In genomic region chrX:151702741-151703352, GRCh38 we compare ENCODE assay signal across 24 cellular contexts. TPM values are rescaled to one million over a fixed set of nuclear protein-coding genes. Genes with fewer than 3 reads are reported as not detected.
"Had no signal": no experiment of that assay in that cellular context is flagged by ENCODE, and none has a peak within 500 bp of the region (broad histone marks: within the 10 kb centered on the region; RNA-seq: fewer than 3 reads in every experiment).

No MANE protein-coding gene starts in this region.

- H3K4me1 ChIP-seq: ascending aorta had no signal

- H3K9me3 Mint-ChIP-seq: activated B cell treated with CpG ODN at 0.5 μM for 24 hours; activated CD4-positive, alpha-beta T cell treated with anti-CD3 and anti-CD28 coated beads, Interleukin-2, amount 10 ng/mL, durations not matched to agents 24 days and 14 days; activated naive CD4-positive, alpha-beta T cell treated with anti-CD3 and anti-CD28 coated beads, Interleukin-2, amount 50 U/mL, for 72 hours; activated naive CD8-positive, alpha-beta T cell treated with anti-CD3 and anti-CD28 coated beads, Interleukin-2, amount 50 U/mL, for 24 hours; activated T-cell treated with anti-CD3 and anti-CD28 coated beads, Interleukin-2, amount 50 U/mL, for 24 hours; T-cell had no signal

- DNase-seq: activated B cell treated with CpG ODN at 0.5 μM for 24 hours; activated CD4-positive, alpha-beta T cell treated with anti-CD3 and anti-CD28 coated beads for 1 hour; activated CD4-positive, alpha-beta T cell treated with anti-CD3 and anti-CD28 coated beads, Interleukin-2, amount 10 ng/mL, durations not matched to agents 24 days and 14 days; activated CD4-positive, alpha-beta T cell treated with anti-CD3 and anti-CD28 coated beads, Interleukin-2, amount 50 U/mL, for 48 hours; activated CD8-positive, alpha-beta memory T cell treated with anti-CD3 and anti-CD28 coated beads, Interleukin-2, amount 10 ng/mL, durations not matched to agents 7 days and 5 days; activated effector memory CD4-positive, alpha-beta T cell treated with anti-CD3 and anti-CD28 coated beads, Interleukin-2, amount 50 U/mL, for 16 hours; activated naive CD4-positive, alpha-beta T cell treated with Interleukin-2 at 50 U/mL for 16 hours; activated naive CD8-positive, alpha-beta T cell treated with anti-CD3 and anti-CD28 coated beads, Interleukin-2, amount 50 U/mL, for 24 hours; activated T-cell treated with anti-CD3 and anti-CD28 coated beads, Interleukin-2, amount 50 U/mL, for 24 hours; amniotic stem cell; MV-4-11; NCI-H1417 treated with DMSO at 0.1 percent for 48 hours; NCI-H510A; NCI-H526 treated with DMSO at 0.1 percent for 48 hours; NCI-H82; PC-3; T-cell; T-helper 2 cell; T1000 had no signal

- H3K4me3 ChIP-seq: ascending aorta, MG63, SK-N-MC had no signal

- H3K27ac Mint-ChIP-seq: activated B cell treated with CpG ODN at 0.5 μM for 24 hours; activated CD4-positive, alpha-beta T cell treated with anti-CD3 and anti-CD28 coated beads, Interleukin-2, amount 10 ng/mL, durations not matched to agents 24 days and 14 days; activated CD8-positive, alpha-beta memory T cell treated with anti-CD3 and anti-CD28 coated beads, Interleukin-2, amount 10 ng/mL, durations not matched to agents 7 days and 5 days; activated naive CD4-positive, alpha-beta T cell treated with anti-CD3 and anti-CD28 coated beads, Interleukin-2, amount 50 U/mL, for 72 hours; activated naive CD8-positive, alpha-beta T cell treated with anti-CD3 and anti-CD28 coated beads, Interleukin-2, amount 50 U/mL, for 24 hours; activated T-cell treated with anti-CD3 and anti-CD28 coated beads, Interleukin-2, amount 50 U/mL, for 24 hours; T-cell had no signal

- H3K9me3 ChIP-seq: ascending aorta, MG63 had no signal

- H3K27me3 Mint-ChIP-seq: activated B cell treated with CpG ODN at 0.5 μM for 24 hours; activated CD4-positive, alpha-beta T cell treated with anti-CD3 and anti-CD28 coated beads, Interleukin-2, amount 10 ng/mL, durations not matched to agents 24 days and 14 days had no signal

- H3K27ac ChIP-seq: ascending aorta, SK-N-MC had no signal

- H3K4me1 Mint-ChIP-seq: activated B cell treated with CpG ODN at 0.5 μM for 24 hours; activated CD4-positive, alpha-beta T cell treated with anti-CD3 and anti-CD28 coated beads, Interleukin-2, amount 10 ng/mL, durations not matched to agents 24 days and 14 days; activated CD8-positive, alpha-beta memory T cell treated with anti-CD3 and anti-CD28 coated beads, Interleukin-2, amount 10 ng/mL, durations not matched to agents 7 days and 5 days; activated naive CD8-positive, alpha-beta T cell treated with anti-CD3 and anti-CD28 coated beads, Interleukin-2, amount 50 U/mL, for 24 hours; T-cell had no signal

- H3K36me3 ChIP-seq: ascending aorta, MG63 had no signal

- H3K36me3 Mint-ChIP-seq: activated CD8-positive, alpha-beta memory T cell treated with anti-CD3 and anti-CD28 coated beads, Interleukin-2, amount 10 ng/mL, durations not matched to agents 7 days and 5 days; activated naive CD4-positive, alpha-beta T cell treated with anti-CD3 and anti-CD28 coated beads, Interleukin-2, amount 50 U/mL, for 72 hours; brain; T-cell had no signal

- H3K27me3 ChIP-seq: ascending aorta, MG63 had no signal

- ATAC-seq: activated CD8-positive, alpha-beta memory T cell treated with anti-CD3 and anti-CD28 coated beads, Interleukin-2, amount 10 ng/mL, durations not matched to agents 7 days and 5 days; activated naive CD4-positive, alpha-beta T cell treated with anti-CD3 and anti-CD28 coated beads, Interleukin-2, amount 50 U/mL, for 72 hours; activated naive CD8-positive, alpha-beta T cell treated with anti-CD3 and anti-CD28 coated beads, Interleukin-2, amount 50 U/mL, for 24 hours; PC-3; T-cell had no signal

- H3K4me3 Mint-ChIP-seq: activated B cell treated with CpG ODN at 0.5 μM for 24 hours; activated CD4-positive, alpha-beta T cell treated with anti-CD3 and anti-CD28 coated beads, Interleukin-2, amount 10 ng/mL, durations not matched to agents 24 days and 14 days; activated CD8-positive, alpha-beta memory T cell treated with anti-CD3 and anti-CD28 coated beads, Interleukin-2, amount 10 ng/mL, durations not matched to agents 7 days and 5 days; activated naive CD8-positive, alpha-beta T cell treated with anti-CD3 and anti-CD28 coated beads, Interleukin-2, amount 50 U/mL, for 24 hours; activated T-cell treated with anti-CD3 and anti-CD28 coated beads, Interleukin-2, amount 50 U/mL, for 24 hours; T-cell had no signal

RNA-seq across cellular contexts. Expression of gene PRRG3, which starts 7.6 kb away (rescaled TPM):
- total RNA-seq: activated B cell treated with CpG ODN at 0.5 μM for 24 hours; activated CD4-positive, alpha-beta T cell treated with anti-CD3 and anti-CD28 coated beads, Interleukin-2, amount 10 ng/mL, durations not matched to agents 24 days and 14 days; activated CD8-positive, alpha-beta memory T cell treated with anti-CD3 and anti-CD28 coated beads, Interleukin-2, amount 10 ng/mL, durations not matched to agents 7 days and 5 days; activated naive CD4-positive, alpha-beta T cell treated with anti-CD3 and anti-CD28 coated beads, Interleukin-2, amount 50 U/mL, for 72 hours; ascending aorta; PC-3; T-cell had no signal

RNA-seq across cellular contexts. Expression of gene FATE1, which starts 13.0 kb away (rescaled TPM):
- total RNA-seq: activated B cell treated with CpG ODN at 0.5 μM for 24 hours; activated CD4-positive, alpha-beta T cell treated with anti-CD3 and anti-CD28 coated beads, Interleukin-2, amount 10 ng/mL, durations not matched to agents 24 days and 14 days; activated CD8-positive, alpha-beta memory T cell treated with anti-CD3 and anti-CD28 coated beads, Interleukin-2, amount 10 ng/mL, durations not matched to agents 7 days and 5 days; activated naive CD4-positive, alpha-beta T cell treated with anti-CD3 and anti-CD28 coated beads, Interleukin-2, amount 50 U/mL, for 72 hours; ascending aorta; PC-3; T-cell had no signal

RNA-seq across cellular contexts. Expression of gene CNGA2, which starts 31.7 kb away (rescaled TPM):
- total RNA-seq: activated B cell treated with CpG ODN at 0.5 μM for 24 hours; activated CD4-positive, alpha-beta T cell treated with anti-CD3 and anti-CD28 coated beads, Interleukin-2, amount 10 ng/mL, durations not matched to agents 24 days and 14 days; activated CD8-positive, alpha-beta memory T cell treated with anti-CD3 and anti-CD28 coated beads, Interleukin-2, amount 10 ng/mL, durations not matched to agents 7 days and 5 days; activated naive CD4-positive, alpha-beta T cell treated with anti-CD3 and anti-CD28 coated beads, Interleukin-2, amount 50 U/mL, for 72 hours; ascending aorta; PC-3; T-cell had no signal
